Comparison of ENCODE assay signal across 11 cellular contexts in the genomic region with DNA sequence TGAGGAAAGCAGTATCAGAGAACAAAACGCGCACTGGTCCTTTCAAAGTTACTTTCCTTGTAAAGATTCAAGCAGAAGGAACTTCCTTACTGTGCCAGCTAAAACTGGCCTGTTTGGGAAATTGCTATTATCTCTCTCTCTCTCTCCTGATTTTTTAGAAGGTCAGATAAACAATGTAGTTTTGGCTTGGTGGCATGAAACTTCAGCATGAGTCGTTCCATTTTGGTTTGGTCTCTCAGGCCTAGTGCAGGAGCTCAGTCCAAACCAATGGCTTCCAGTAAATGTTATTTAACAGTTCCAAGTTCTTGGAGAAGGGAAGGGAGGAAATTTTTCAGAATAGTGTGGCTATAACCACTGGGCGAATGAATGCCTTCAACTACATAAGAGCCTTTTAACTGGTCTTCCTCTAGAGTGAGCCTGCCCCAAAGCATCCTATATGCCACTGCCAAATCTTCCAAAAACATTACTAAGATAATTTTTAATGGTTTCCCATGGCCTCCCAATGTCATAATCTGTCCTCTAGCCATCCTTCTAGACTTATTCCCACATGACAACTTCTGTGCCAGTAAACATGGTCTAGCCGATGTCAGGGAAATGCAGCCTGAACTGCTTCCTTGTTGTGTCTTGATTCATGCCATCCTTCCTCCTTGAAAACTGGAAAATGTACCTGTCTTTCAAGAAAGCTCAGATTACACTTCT. TPM values are rescaled to one million over a fixed set of nuclear protein-coding genes. Genes with fewer than 3 reads are reported as not detected.
A peak's percentile ranks its signal among the peaks of the same experiment; 100 is the strongest.
DNase-seq lines count a peak whose midpoint lies in the region; ATAC-seq and TF ChIP-seq lines count a peak whose summit lies in the region.
"Had no signal": no experiment of that assay in that cellular context is flagged by ENCODE, and none has a peak within 500 bp of the region (broad histone marks: within the 10 kb centered on the region; RNA-seq: fewer than 3 reads in every experiment).

No MANE protein-coding gene starts in this region.

- H3K4me3 ChIP-seq in adrenal gland, result no peak overlapping the region

- H3K27me3 ChIP-seq in adrenal gland, result no peaks in the 10 kb centered on the region

- intact Hi-C loops in adrenal gland (cut with DNase I) (no loop called here), left ventricle myocardium superior (cut with micrococcal nuclease) (no loop called here), left colon (cut with DNase I, micrococcal nuclease) (no loop called here)

- H3K4me3 Mint-ChIP-seq in stimulated activated memory B cell treated with anti-CD40 and anti-IgM and Interleukin-4, amounts not matched to agents 10 μg/mL and 1 μg/mL and 100 μg/mL, for 72 hours, result no peak overlapping the region

- peaks cover 39% of the 10 kb centered on the region for H3K4me1 Mint-ChIP-seq in stimulated activated memory B cell treated with anti-CD40 and anti-IgM and Interleukin-4, amounts not matched to agents 10 μg/mL and 1 μg/mL and 100 μg/mL, for 72 hours

- peak; percentile 89 for ATAC-seq in left ventricle myocardium superior
- ATAC-seq in stimulated activated memory B cell treated with anti-CD40 and anti-IgM and Interleukin-4, amounts not matched to agents 10 μg/mL and 1 μg/mL and 100 μg/mL, for 72 hours, result no peak
- ATAC-seq in left colon, result no peak

- peak overlapping the region; percentile 50 to 95 (median 81) for H3K27ac ChIP-seq in adrenal gland

- H3K36me3 ChIP-seq in adrenal gland (replicated peaks in 1 of 2), result no peaks in the 10 kb centered on the region

- peak overlapping the region; percentile 42 for H3K27ac Mint-ChIP-seq in stimulated activated memory B cell treated with anti-CD40 and anti-IgM and Interleukin-4, amounts not matched to agents 10 μg/mL and 1 μg/mL and 100 μg/mL, for 72 hours
- H3K27ac Mint-ChIP-seq: activated T-helper 2 cell treated with anti-CD3 and anti-CD28 coated beads, Interferon-gamma antibody, Interleukin-2, Interleukin-4, amounts not matched to agents 10 μg/mL and 5 μg/mL and 100 μg/mL, durations not matched to agents 14 hours and 24 hours and 36 hours had no signal

- WGBS in adrenal gland, 4 donors, result 34 to 44% (median 39%) methylated on average over 5 of the region's 5 CpGs

- H3K36me3 Mint-ChIP-seq in stimulated activated memory B cell treated with anti-CD40 and anti-IgM and Interleukin-4, amounts not matched to agents 10 μg/mL and 1 μg/mL and 100 μg/mL, for 72 hours, result no peaks in the 10 kb centered on the region

- no peak for TF ChIP-seq CTCF in adrenal gland (IDR thresholded peaks at IDR 0.05)

- peak in 1 of 2 donors; percentile 55 for TF ChIP-seq POLR2A in adrenal gland (IDR thresholded peaks at IDR 0.05)

- peaks cover 7 to 32% of the 10 kb centered on the region in 2 donors for H3K4me1 ChIP-seq in adrenal gland (replicated peaks in 1 of 2)

- in situ Hi-C loops in G401 (cut with HindIII; ENCODE audit: low sequenced_read_pairs), result no loop called here

- peak; percentile 70 for DNase-seq in GM04504 (ENCODE audit: low read depth)
- peak; percentile 33 to 76 (median 62) for DNase-seq in adrenal gland
- no peak for DNase-seq in left ventricle myocardium superior
- DNase-seq in NOMO-1 treated with DMSO at 0.1 percent for 48 hours (lab: John Stamatoyannopoulos, UW; ENCODE audit: unreplicated experiment), result no peak
- no peak for DNase-seq in D341Med (ENCODE audit: low spot score)
- no peak for DNase-seq in G401 (ENCODE audit: low spot score)
- DNase-seq in left colon, result no peak
- DNase-seq: NCI-H2171, nucleus accumbens had no signal

- H3K27me3 Mint-ChIP-seq in stimulated activated memory B cell treated with anti-CD40 and anti-IgM and Interleukin-4, amounts not matched to agents 10 μg/mL and 1 μg/mL and 100 μg/mL, for 72 hours, result no peaks in the 10 kb centered on the region

- peaks cover 4% of the 10 kb centered on the region for H3K9me3 Mint-ChIP-seq in stimulated activated memory B cell treated with anti-CD40 and anti-IgM and Interleukin-4, amounts not matched to agents 10 μg/mL and 1 μg/mL and 100 μg/mL, for 72 hours

- H3K9me3 ChIP-seq in adrenal gland (replicated peaks in 1 of 3), result peaks cover 0 to 4% (median 0%) of the 10 kb centered on the region in 3 donors

RNA-seq across cellular contexts. Expression of a gene that starts 9.1 kb away (rescaled TPM):
- total RNA-seq in adrenal gland (10 to 100 TPM; 42.2 to 59.6 (median 52.3) TPM), left ventricle myocardium superior (31.6 TPM), left colon (10 to 100 TPM; 53.6 to 75.4 TPM)
- 10 to 100 TPM; 27.7 to 49.9 (median 38.1) TPM for polyA plus RNA-seq in adrenal gland
- total RNA-seq in G401 (2014; rRNA removed; shearing (Covaris generic)), result 13.2 and 20.5 TPM in 2 replicates

Comparison
In these comparisons a context has a peak if more than half of its experiments do, and no peak if none do; other contexts are left out.
1. DNase-seq: peak in GM04504 (single experiment) and adrenal gland (7 of 7); none in left ventricle myocardium superior (single experiment), NOMO-1 treated with DMSO at 0.1 percent for 48 hours (single experiment), D341Med (single experiment), G401 (single experiment) and left colon (0 of 2).